25 cellular contexts compared by ENCODE assay signal in the genomic region with DNA sequence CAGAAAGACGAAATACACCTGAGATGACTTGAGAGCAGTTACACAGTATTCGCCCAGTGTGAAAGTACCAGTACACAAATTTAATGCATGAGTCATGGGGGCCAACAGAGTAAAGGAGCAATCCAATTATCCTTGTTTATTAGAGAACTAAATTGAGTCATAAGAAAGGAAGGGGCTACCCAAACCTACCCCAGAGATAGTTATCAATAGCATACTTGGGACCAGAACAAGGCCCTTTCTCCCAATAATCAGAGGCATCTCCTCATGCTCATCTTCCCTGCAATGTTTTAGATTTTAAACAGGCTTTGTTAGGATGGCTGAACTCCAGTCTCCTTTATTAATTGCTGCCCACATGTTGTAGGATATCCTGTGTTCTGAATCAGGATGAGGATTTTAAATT.
DNase-seq lines count a peak whose midpoint lies in the region; ATAC-seq, FAIRE-seq and TF ChIP-seq lines count a peak whose summit lies in the region.
"Had no signal": no experiment of that assay in that cellular context is flagged by ENCODE, and none has a peak within 500 bp of the region (broad histone marks: within the 10 kb centered on the region; RNA-seq: fewer than 3 reads in every experiment).

No MANE protein-coding gene starts in this region.

- no peak for TF ChIP-seq CTCF in bronchial epithelial cell (IDR thresholded peaks at IDR 0.05; ENCODE audit: insufficient read depth, low read length, severe bottlenecking)

- no peak overlapping the region for H3K4me3 ChIP-seq in bronchial epithelial cell (ENCODE audit: low read depth, low read length)
- H3K4me3 ChIP-seq: dorsolateral prefrontal cortex, Peyer's patch, SJSA1 had no signal

- no peak for TF ChIP-seq POLR2A in GM12892 (IDR thresholded peaks at IDR 0.05; ENCODE audit: low read depth, low read length)

- no peaks in the 10 kb centered on the region for H3K36me3 ChIP-seq in bronchial epithelial cell (ENCODE audit: control insufficient read depth, insufficient read depth, low read length)
- H3K36me3 ChIP-seq: Peyer's patch, SJSA1 had no signal

- DNase-seq in EL = peak; percentile 29
- DNase-seq in NCI-H82 (lab: John Stamatoyannopoulos, UW) = peak; percentile 68
- DNase-seq in bronchial epithelial cell (ENCODE audit: low read depth) = peak; percentile 16
- DNase-seq in renal cortical epithelial cell (ENCODE audit: low read depth) = peak; percentile 15
- DNase-seq in GM12892 (ENCODE audit: insufficient read length) = no peak
- DNase-seq in Right ventricle myocardium inferior (ENCODE audit: missing footprints) = no peak
- DNase-seq in germinal center (ENCODE audit: low spot score) = no peak
- DNase-seq: activated CD4-positive, CD25-positive, alpha-beta regulatory T cell treated with anti-CD3 and anti-CD28 coated beads, Interleukin-2, amount 50 U/mL, for 72 hours; activated CD8-positive, alpha-beta T cell treated with anti-CD3 and anti-CD28 coated beads, Interleukin-2, amount 10 ng/mL, durations not matched to agents 7 days and 5 days; activated effector memory CD4-positive, alpha-beta T cell treated with Interleukin-2 at 50 U/mL for 16 hours; activated naive CD8-positive, alpha-beta T cell treated with anti-CD3 and anti-CD28 coated beads for 36 hours; cerebellar nuclear complex; dorsolateral prefrontal cortex; left ventricle myocardium superior; naive B cell; NCI-H1048; NCI-H1694; NCI-H524 treated with DMSO at 0.1 percent for 48 hours; Peyer's patch; right cardiac atrium; stimulated activated CD4-positive, alpha-beta T cell treated with anti-CD3 and anti-CD28 coated beads, Interleukin-2, amount 100 ng/mL, for 48 hours had no signal

- FAIRE-seq in bronchial epithelial cell (lab: Jason Lieb, UNC) (no peak), GM12892 (lab: Jason Lieb, UNC) (no peak)
- FAIRE-seq: H1, islet of Langerhans, TTC549 had no signal

- intact Hi-C loops in Right ventricle myocardium inferior (cut with DNase I) = no loop called here

- ATAC-seq in Right ventricle myocardium inferior = no peak
- ATAC-seq: activated CD8-positive, alpha-beta T cell treated with anti-CD3 and anti-CD28 coated beads, Interleukin-2, amount 10 ng/mL, durations not matched to agents 7 days and 5 days; left ventricle myocardium superior; right cardiac atrium had no signal

- no peaks in the 10 kb centered on the region for H3K27me3 ChIP-seq in bronchial epithelial cell (ENCODE audit: control insufficient read depth, insufficient read depth, low read length)
- H3K27me3 ChIP-seq: dorsolateral prefrontal cortex, Peyer's patch, SJSA1 had no signal

Comparison
In these comparisons a context has a peak if more than half of its experiments do, and no peak if none do; other contexts are left out.
1. DNase-seq: peak in EL (single experiment), NCI-H82 (single experiment), bronchial epithelial cell (single experiment) and renal cortical epithelial cell (single experiment); none in GM12892 (single experiment), Right ventricle myocardium inferior (single experiment) and germinal center (single experiment).